ENCODE assay signal across 11 cellular contexts in the genomic region with DNA sequence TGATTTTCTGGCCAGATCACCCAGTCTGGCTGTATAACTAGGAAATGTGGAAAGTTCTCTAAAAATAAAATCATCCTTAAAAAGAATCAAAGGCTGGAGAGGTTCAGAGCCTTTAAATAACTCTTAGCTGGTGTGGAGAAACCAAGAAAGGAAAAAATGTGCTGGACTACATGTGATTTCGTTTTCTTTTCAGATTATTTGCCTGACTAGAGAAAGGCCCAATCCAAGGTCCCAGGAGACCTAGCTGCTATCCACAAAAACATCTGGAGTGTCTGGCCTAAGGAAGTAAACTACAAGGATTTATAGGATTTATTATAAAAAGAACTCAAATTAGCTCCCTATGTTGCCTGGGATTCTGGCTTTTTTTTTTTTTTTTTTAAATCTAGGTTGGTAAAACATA. TPM values are rescaled to one million over a fixed set of nuclear protein-coding genes. Genes with fewer than 3 reads are reported as not detected.
DNase-seq lines count a peak whose midpoint lies in the region; ATAC-seq, FAIRE-seq and TF ChIP-seq lines count a peak whose summit lies in the region.
"Had no signal": no experiment of that assay in that cellular context is flagged by ENCODE, and none has a peak within 500 bp of the region (broad histone marks: within the 10 kb centered on the region; RNA-seq: fewer than 3 reads in every experiment).

No MANE protein-coding gene starts in this region.

- no peaks in the 10 kb centered on the region for H3K9me3 ChIP-seq in suprapubic skin

- H3K4me1 ChIP-seq in suprapubic skin = peaks cover 40% of the 10 kb centered on the region

- no peak for TF ChIP-seq CTCF in suprapubic skin (IDR thresholded peaks at IDR 0.05)

- H3K27me3 Mint-ChIP-seq in activated CD4-positive, alpha-beta memory T cell treated with anti-CD3 and anti-CD28 coated beads, Interleukin-2, amount 10 ng/mL, durations not matched to agents 7 days and 5 days = peaks cover 24% of the 10 kb centered on the region
- H3K27me3 Mint-ChIP-seq in activated CD4-positive, alpha-beta memory T cell treated with anti-CD3 and anti-CD28 coated beads for 36 hours = peaks cover 3% of the 10 kb centered on the region
- no peaks in the 10 kb centered on the region for H3K27me3 Mint-ChIP-seq in activated T-helper 17 cell treated with anti-CD3 and anti-CD28 coated beads, Interleukin-2, amount 50 U/mL, for 72 hours

- ATAC-seq in activated T-helper 17 cell treated with anti-CD3 and anti-CD28 coated beads, Interleukin-2, amount 50 U/mL, for 72 hours (replicated peaks) = no peak
- ATAC-seq in GM18520 (IDR thresholded peaks at IDR 0.05; ENCODE audit: unreplicated experiment) = no peak

- CTCF ChIA-PET in activated CD4-positive, alpha-beta memory T cell treated with anti-CD3 and anti-CD28 coated beads, Interleukin-2, amount 10 ng/mL, durations not matched to agents 7 days and 5 days (lab: Charles Lee) = interaction anchor here (0.6 to 3.4 kb wide), 9 partner anchors 10 to 300 kb away, joined by 3 to 17 read pairs (median 3); no protein-coding TSS in a partner anchor
- CTCF ChIA-PET in activated CD4-positive, alpha-beta memory T cell treated with anti-CD3 and anti-CD28 coated beads for 36 hours (lab: Charles Lee) = interaction anchor here (0.9 to 10.4 kb wide), 4 partner anchors 14 to 555 kb away, joined by 3 to 85 read pairs (median 6); no protein-coding TSS in a partner anchor

- H3K27ac Mint-ChIP-seq in activated CD4-positive, alpha-beta memory T cell treated with anti-CD3 and anti-CD28 coated beads, Interleukin-2, amount 10 ng/mL, durations not matched to agents 7 days and 5 days = no peak overlapping the region
- H3K27ac Mint-ChIP-seq in activated CD4-positive, alpha-beta memory T cell treated with anti-CD3 and anti-CD28 coated beads for 36 hours = no peak overlapping the region
- H3K27ac Mint-ChIP-seq in activated T-helper 17 cell treated with anti-CD3 and anti-CD28 coated beads, Interleukin-2, amount 50 U/mL, for 72 hours = no peak overlapping the region

- no peak for TF ChIP-seq POLR2A in suprapubic skin (IDR thresholded peaks at IDR 0.05)

- H3K27me3 ChIP-seq in suprapubic skin = no peaks in the 10 kb centered on the region

- no peak for DNase-seq in activated CD4-positive, alpha-beta memory T cell treated with anti-CD3 and anti-CD28 coated beads, Interleukin-2, amount 10 ng/mL, durations not matched to agents 7 days and 5 days
- no peak for DNase-seq in activated CD4-positive, alpha-beta memory T cell treated with anti-CD3 and anti-CD28 coated beads for 36 hours
- no peak for DNase-seq in suprapubic skin (ENCODE audit: low spot score in 2 of 2)
- DNase-seq in RCC 7860 (ENCODE audit: low spot score) = no peak
- no peak for DNase-seq in AG20443 (ENCODE audit: low spot score)
- DNase-seq: NCI-H2081 treated with DMSO at 0.1 percent for 48 hours; stimulated activated CD4-positive, alpha-beta T cell treated with anti-CD3 and anti-CD28 coated beads, Interleukin-2, amount 100 ng/mL, for 48 hours had no signal

- peak overlapping the region; percentile 64 for H3K4me3 Mint-ChIP-seq in activated CD4-positive, alpha-beta memory T cell treated with anti-CD3 and anti-CD28 coated beads, Interleukin-2, amount 10 ng/mL, durations not matched to agents 7 days and 5 days
- H3K4me3 Mint-ChIP-seq in activated CD4-positive, alpha-beta memory T cell treated with anti-CD3 and anti-CD28 coated beads for 36 hours = no peak overlapping the region
- H3K4me3 Mint-ChIP-seq in activated T-helper 17 cell treated with anti-CD3 and anti-CD28 coated beads, Interleukin-2, amount 50 U/mL, for 72 hours = peak overlapping the region; percentile 95

- 33% methylated on average over 1 of the region's 1 CpG for WGBS in suprapubic skin

- POLR2A ChIA-PET in activated CD4-positive, alpha-beta memory T cell treated with anti-CD3 and anti-CD28 coated beads, Interleukin-2, amount 10 ng/mL, durations not matched to agents 7 days and 5 days (lab: Charles Lee) = interaction anchor here (0.8 kb wide), 1 partner anchor 41 kb away, joined by 3 read pairs; no protein-coding TSS in a partner anchor
- POLR2A ChIA-PET in activated CD4-positive, alpha-beta memory T cell treated with anti-CD3 and anti-CD28 coated beads for 36 hours (lab: Charles Lee) = no interaction called here

- H3K4me3 ChIP-seq in suprapubic skin = peak overlapping the region; percentile 88

- H3K36me3 ChIP-seq in suprapubic skin = no peaks in the 10 kb centered on the region
- H3K36me3 ChIP-seq: cardiac muscle cell had no signal

- peaks cover 51% of the 10 kb centered on the region for H3K4me1 Mint-ChIP-seq in activated CD4-positive, alpha-beta memory T cell treated with anti-CD3 and anti-CD28 coated beads, Interleukin-2, amount 10 ng/mL, durations not matched to agents 7 days and 5 days
- H3K4me1 Mint-ChIP-seq in activated CD4-positive, alpha-beta memory T cell treated with anti-CD3 and anti-CD28 coated beads for 36 hours (ENCODE audit: low read depth) = peaks cover 34% of the 10 kb centered on the region
- H3K4me1 Mint-ChIP-seq in activated T-helper 17 cell treated with anti-CD3 and anti-CD28 coated beads, Interleukin-2, amount 50 U/mL, for 72 hours = peaks cover 16% of the 10 kb centered on the region

- no peaks in the 10 kb centered on the region for H3K36me3 Mint-ChIP-seq in activated CD4-positive, alpha-beta memory T cell treated with anti-CD3 and anti-CD28 coated beads, Interleukin-2, amount 10 ng/mL, durations not matched to agents 7 days and 5 days (ENCODE audit: low read depth)
- H3K36me3 Mint-ChIP-seq in activated CD4-positive, alpha-beta memory T cell treated with anti-CD3 and anti-CD28 coated beads for 36 hours = no peaks in the 10 kb centered on the region
- no peaks in the 10 kb centered on the region for H3K36me3 Mint-ChIP-seq in activated T-helper 17 cell treated with anti-CD3 and anti-CD28 coated beads, Interleukin-2, amount 50 U/mL, for 72 hours (ENCODE audit: low read depth)

- peak; percentile 84 for FAIRE-seq in islet of Langerhans (lab: Jason Lieb, UNC)
- FAIRE-seq in RCC 7860 (lab: Jason Lieb, UNC) = no peak

- peak overlapping the region; percentile 97 for H3K27ac ChIP-seq in suprapubic skin
- H3K27ac ChIP-seq: cardiac muscle cell had no signal

- TF ChIP-seq EP300 in suprapubic skin (IDR thresholded peaks at IDR 0.05) = no peak

- H3K9me3 Mint-ChIP-seq in activated CD4-positive, alpha-beta memory T cell treated with anti-CD3 and anti-CD28 coated beads, Interleukin-2, amount 10 ng/mL, durations not matched to agents 7 days and 5 days = no peaks in the 10 kb centered on the region
- no peaks in the 10 kb centered on the region for H3K9me3 Mint-ChIP-seq in activated CD4-positive, alpha-beta memory T cell treated with anti-CD3 and anti-CD28 coated beads for 36 hours
- no peaks in the 10 kb centered on the region for H3K9me3 Mint-ChIP-seq in activated T-helper 17 cell treated with anti-CD3 and anti-CD28 coated beads, Interleukin-2, amount 50 U/mL, for 72 hours

- intact Hi-C loops in activated CD4-positive, alpha-beta memory T cell treated with anti-CD3 and anti-CD28 coated beads for 36 hours (cut with micrococcal nuclease) = loop anchor here (5.0 kb wide), 1 partner anchor 555 kb away; no protein-coding TSS in a partner anchor

RNA-seq across cellular contexts. Expression of a gene that starts 0.8 kb away (rescaled TPM):
- total RNA-seq in activated CD4-positive, alpha-beta memory T cell treated with anti-CD3 and anti-CD28 coated beads, Interleukin-2, amount 10 ng/mL, durations not matched to agents 7 days and 5 days = under 1 TPM; 0.48 to 0.60 TPM
- 1 to 10 TPM; 1.6 to 1.7 TPM for total RNA-seq in activated CD4-positive, alpha-beta memory T cell treated with anti-CD3 and anti-CD28 coated beads for 36 hours
- 1 to 10 TPM in 1 of 2 donors, under 1 TPM in 1; 0.77 to 1.0 TPM for total RNA-seq in activated T-helper 17 cell treated with anti-CD3 and anti-CD28 coated beads, Interleukin-2, amount 50 U/mL, for 72 hours
- total RNA-seq in suprapubic skin = 10 to 100 TPM; 32.7 to 42.0 (median 36.8) TPM

RNA-seq across cellular contexts. Expression of a gene that starts 39.5 kb away (rescaled TPM):
- total RNA-seq in activated CD4-positive, alpha-beta memory T cell treated with anti-CD3 and anti-CD28 coated beads, Interleukin-2, amount 10 ng/mL, durations not matched to agents 7 days and 5 days = 100 to 1,000 TPM; 186 to 195 TPM
- 100 to 1,000 TPM; 142 to 147 TPM for total RNA-seq in activated CD4-positive, alpha-beta memory T cell treated with anti-CD3 and anti-CD28 coated beads for 36 hours
- 100 to 1,000 TPM; 127 to 148 TPM for total RNA-seq in activated T-helper 17 cell treated with anti-CD3 and anti-CD28 coated beads, Interleukin-2, amount 50 U/mL, for 72 hours
- total RNA-seq in suprapubic skin = 100 to 1,000 TPM in 1 of 4 donors, 10 to 100 TPM in 3; 49.5 to 147 (median 59.2) TPM

Comparison
In these comparisons a context has a peak if more than half of its experiments do, and no peak if none do; other contexts are left out.
1. RNA of a gene that starts 0.8 kb away (total RNA-seq): 32.7 to 42.0 TPM in suprapubic skin; 1.6 to 1.7 TPM in activated CD4-positive, alpha-beta memory T cell treated with anti-CD3 and anti-CD28 coated beads for 36 hours, 0.77 to 1.0 TPM in activated T-helper 17 cell treated with anti-CD3 and anti-CD28 coated beads, Interleukin-2, amount 50 U/mL, for 72 hours and 0.48 to 0.60 TPM in activated CD4-positive, alpha-beta memory T cell treated with anti-CD3 and anti-CD28 coated beads, Interleukin-2, amount 10 ng/mL, durations not matched to agents 7 days and 5 days; every median in the first group is over 10 times any median in the second.